Comparison of ENCODE assay signal across 20 cellular contexts in the genomic region with DNA sequence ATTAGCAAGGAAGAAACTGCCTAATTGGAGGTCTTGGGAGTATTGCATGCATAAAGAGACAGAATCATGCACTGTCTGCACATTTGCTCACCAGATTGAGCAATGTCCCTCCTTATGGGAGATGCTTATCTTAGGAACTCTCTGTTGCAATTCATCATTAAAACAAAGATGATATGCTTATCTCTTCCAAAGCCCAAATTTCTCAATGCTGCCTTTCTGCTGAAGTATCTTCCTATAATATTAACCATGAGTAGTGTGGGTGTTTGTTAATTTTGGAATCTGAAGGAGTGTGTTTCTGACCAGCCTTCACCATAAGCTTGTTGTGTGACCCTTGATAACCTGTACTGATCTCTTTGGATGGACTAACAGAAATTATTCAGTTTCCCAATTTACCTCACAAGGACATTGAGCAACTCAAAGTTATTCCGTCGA.
DNase-seq lines count a peak whose midpoint lies in the region; ATAC-seq lines count a peak whose summit lies in the region.
"Had no signal": no experiment of that assay in that cellular context is flagged by ENCODE, and none has a peak within 500 bp of the region (broad histone marks: within the 10 kb centered on the region; RNA-seq: fewer than 3 reads in every experiment).

No MANE protein-coding gene starts in this region.

- WGBS in aorta, 2 donors, result 18 to 34% methylated on average over 2 of the region's 2 CpGs

- POLR2A ChIA-PET in CD4-positive, alpha-beta memory T cell (lab: Charles Lee; ENCODE audit: partially characterized antibody), result no interaction called here

- H3K4me1 Mint-ChIP-seq in CD4-positive, alpha-beta memory T cell, result no peaks in the 10 kb centered on the region
- H3K4me1 Mint-ChIP-seq: CD8-positive, alpha-beta memory T cell; IgD-negative memory B cell had no signal

- DNase-seq in SIG-M5 treated with dmso at 0.1 percent for 504 hours (lab: John Stamatoyannopoulos, UW; ENCODE audit: unreplicated experiment), result peak; percentile 20
- DNase-seq in SIG-M5 (lab: John Stamatoyannopoulos, UW), result no peak
- DNase-seq in adipocyte (ENCODE audit: low read depth), result peak; percentile 72
- DNase-seq in iris pigment epithelial cell (ENCODE audit: low read depth), result peak; percentile 82
- DNase-seq in aorta, result no peak
- no peak for DNase-seq in RKO (ENCODE audit: low spot score)
- no peak for DNase-seq in NCI-H524 treated with DMSO at 0.1 percent for 48 hours (lab: John Stamatoyannopoulos, UW)
- no peak for DNase-seq in CD4-positive, alpha-beta memory T cell
- DNase-seq: 8988T; CD8-positive, alpha-beta memory T cell; DMS79 treated with DMSO at 0.1 percent for 48 hours; HFFc6; MV-4-11; NCI-H1417 treated with DMSO at 0.1 percent for 48 hours; NCI-H1930; NCI-H2171; NCI-H510A treated with DMSO at 0.1 percent for 48 hours; PC-3 had no signal

- peaks cover 3 to 21% (median 8%) of the 10 kb centered on the region in 8 donors for H3K9me3 Mint-ChIP-seq in CD4-positive, alpha-beta memory T cell

- no peak overlapping the region for H3K27ac Mint-ChIP-seq in CD4-positive, alpha-beta memory T cell
- H3K27ac Mint-ChIP-seq: CD8-positive, alpha-beta memory T cell; HFFc6; IgD-negative memory B cell had no signal

- H3K36me3 ChIP-seq in adipocyte (ENCODE audit: control insufficient read depth, insufficient read depth, low read length, severe bottlenecking) (no peaks in the 10 kb centered on the region), aorta (ENCODE audit: control insufficient read depth in 1 of 2, insufficient read depth in 2 of 2, low read length in 1 of 2) (no peaks in the 10 kb centered on the region)
- no peaks in the 10 kb centered on the region for H3K36me3 ChIP-seq in CD4-positive, alpha-beta memory T cell (ENCODE audit: insufficient read depth, low read length)
- H3K36me3 ChIP-seq: BLaER1 had no signal

- peak; percentile 44 for ATAC-seq in aorta (ENCODE audit: low FRiP score)
- ATAC-seq: PC-3 had no signal

- CTCF ChIA-PET in CD4-positive, alpha-beta memory T cell (lab: Charles Lee; ENCODE audit: partially characterized antibody), result no interaction called here

- H3K27me3 ChIP-seq in adipocyte (replicated peaks; ENCODE audit: control insufficient read depth, insufficient read depth, low read length) (no peaks in the 10 kb centered on the region), aorta (ENCODE audit: control insufficient read depth in 1 of 2, insufficient read depth in 2 of 2, low read length in 1 of 2) (no peaks in the 10 kb centered on the region)
- no peaks in the 10 kb centered on the region for H3K27me3 ChIP-seq in CD4-positive, alpha-beta memory T cell (ENCODE audit: insufficient read depth, low read length)
- H3K27me3 ChIP-seq: BLaER1 had no signal

- H3K4me1 ChIP-seq in adipocyte (ENCODE audit: control insufficient read depth, insufficient read depth, low read length), result peaks cover 12% of the 10 kb centered on the region
- no peaks in the 10 kb centered on the region for H3K4me1 ChIP-seq in aorta (ENCODE audit: control insufficient read depth in 1 of 2, insufficient read depth in 2 of 2, low read length in 2 of 2)
- no peaks in the 10 kb centered on the region for H3K4me1 ChIP-seq in CD4-positive, alpha-beta memory T cell (ENCODE audit: insufficient read depth, low read length)
- H3K4me1 ChIP-seq: BLaER1 had no signal

- H3K9me3 ChIP-seq in adipocyte (ENCODE audit: control insufficient read depth, low read length), result no peaks in the 10 kb centered on the region
- peaks cover 2% of the 10 kb centered on the region for H3K9me3 ChIP-seq in aorta (ENCODE audit: control insufficient read depth, low read length)
- no peaks in the 10 kb centered on the region for H3K9me3 ChIP-seq in CD4-positive, alpha-beta memory T cell (ENCODE audit: control insufficient read depth in 1 of 2, low read length in 2 of 2)
- H3K9me3 ChIP-seq: BLaER1 had no signal

- intact Hi-C loops in aorta (cut with DNase I), result no loop called here
- intact Hi-C loops in CD4-positive, alpha-beta memory T cell (cut with micrococcal nuclease), result no loop called here

- no peak overlapping the region for H3K4me3 Mint-ChIP-seq in CD4-positive, alpha-beta memory T cell
- H3K4me3 Mint-ChIP-seq: CD8-positive, alpha-beta memory T cell; HFFc6 had no signal

- no peak overlapping the region for H3K9ac ChIP-seq in adipocyte (ENCODE audit: low read length)
- H3K9ac ChIP-seq: BLaER1 had no signal

- no peaks in the 10 kb centered on the region for H3K36me3 Mint-ChIP-seq in CD4-positive, alpha-beta memory T cell
- H3K36me3 Mint-ChIP-seq: IgD-negative memory B cell had no signal

- H3K4me3 ChIP-seq in adipocyte (ENCODE audit: low read length) (no peak overlapping the region), aorta (ENCODE audit: low read length in 2 of 2) (no peak overlapping the region)
- H3K4me3 ChIP-seq in CD4-positive, alpha-beta memory T cell (ENCODE audit: low read length in 2 of 2), result no peak overlapping the region
- H3K4me3 ChIP-seq: BLaER1 had no signal

- H3K27ac ChIP-seq in aorta (ENCODE audit: low read depth in 1 of 2, low read length in 2 of 2), result no peak overlapping the region
- H3K27ac ChIP-seq in CD4-positive, alpha-beta memory T cell (ENCODE audit: low read depth, low read length), result no peak overlapping the region
- H3K27ac ChIP-seq: BLaER1 had no signal

- H3K27me3 Mint-ChIP-seq in CD4-positive, alpha-beta memory T cell, result no peaks in the 10 kb centered on the region
- H3K27me3 Mint-ChIP-seq: CD8-positive, alpha-beta memory T cell; IgD-negative memory B cell had no signal

Comparison
In these comparisons a context has a peak if more than half of its experiments do, and no peak if none do; other contexts are left out.
1. DNase-seq: peak in SIG-M5 treated with dmso at 0.1 percent for 504 hours (single experiment), adipocyte (single experiment) and iris pigment epithelial cell (single experiment); none in SIG-M5 (single experiment), aorta (0 of 2), RKO (single experiment), NCI-H524 treated with DMSO at 0.1 percent for 48 hours (single experiment) and CD4-positive, alpha-beta memory T cell (0 of 5).